In the genomic region with DNA sequence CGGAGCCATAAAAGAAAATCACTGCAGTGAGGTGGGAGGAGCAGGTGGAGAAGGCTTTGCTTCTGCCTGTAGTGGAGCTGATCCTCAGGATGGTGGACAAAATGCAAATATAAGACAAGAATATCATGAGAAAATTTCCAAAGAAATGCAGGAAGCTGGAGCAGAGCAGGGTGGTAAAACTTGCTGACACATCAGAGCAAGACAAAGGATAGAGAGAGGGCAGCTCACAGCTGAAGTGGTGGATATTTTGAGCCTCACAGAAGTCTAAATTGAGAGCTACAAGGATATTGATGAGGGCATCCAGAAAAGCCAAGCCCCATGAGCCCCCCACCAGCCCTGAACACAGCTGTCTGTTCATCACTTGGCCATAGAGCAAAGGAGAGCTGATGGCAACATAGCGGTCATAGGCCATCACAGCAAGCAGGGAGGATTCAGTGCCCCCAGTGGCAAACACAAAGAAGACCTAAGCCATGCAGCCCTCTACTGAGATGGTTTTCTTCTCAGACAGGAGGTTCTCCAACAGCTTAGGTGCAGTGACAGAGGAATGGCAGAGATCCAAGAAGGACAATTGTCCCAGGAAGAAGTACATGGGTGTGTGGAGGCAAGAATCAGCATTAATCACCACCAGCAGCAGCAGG, we compare ENCODE assay signal across 17 cellular contexts. TPM values are rescaled to one million over a fixed set of nuclear protein-coding genes. Genes with fewer than 3 reads are reported as not detected.
A peak's percentile ranks its signal among the peaks of the same experiment; 100 is the strongest.
DNase-seq lines count a peak whose midpoint lies in the region; ATAC-seq and TF ChIP-seq lines count a peak whose summit lies in the region.
"Had no signal": no experiment of that assay in that cellular context is flagged by ENCODE, and none has a peak within 500 bp of the region (broad histone marks: within the 10 kb centered on the region; RNA-seq: fewer than 3 reads in every experiment).

No MANE protein-coding gene starts in this region.

- H3K36me3 ChIP-seq in cardiac muscle cell (no peaks in the 10 kb centered on the region), heart right ventricle (no peaks in the 10 kb centered on the region), OCI-LY1 (ENCODE audit: insufficient read depth, low read length) (no peaks in the 10 kb centered on the region), osteoblast (ENCODE audit: insufficient read depth, low read length) (no peaks in the 10 kb centered on the region)
- H3K36me3 ChIP-seq: breast epithelium, spleen had no signal

- H3K27me3 ChIP-seq in cardiac muscle cell: no peaks in the 10 kb centered on the region
- H3K27me3 ChIP-seq in heart right ventricle: no peaks in the 10 kb centered on the region
- no peaks in the 10 kb centered on the region for H3K27me3 ChIP-seq in OCI-LY1 (ENCODE audit: insufficient read depth, low read length)
- peaks cover 3% of the 10 kb centered on the region for H3K27me3 ChIP-seq in osteoblast (ENCODE audit: insufficient read depth, low read length)
- H3K27me3 ChIP-seq: breast epithelium, spleen had no signal

- no peak overlapping the region for H3K27ac ChIP-seq in cardiac muscle cell
- H3K27ac ChIP-seq in heart right ventricle: no peak overlapping the region
- no peak overlapping the region for H3K27ac ChIP-seq in OCI-LY1 (ENCODE audit: low read depth, low read length, poor library complexity, severe bottlenecking)
- H3K27ac ChIP-seq in osteoblast (ENCODE audit: low read depth, low read length): no peak overlapping the region
- H3K27ac ChIP-seq: breast epithelium, RWPE1 had no signal

- H3K9ac ChIP-seq in OCI-LY1 (ENCODE audit: low read length): no peak overlapping the region

- no peaks in the 10 kb centered on the region for H3K9me3 ChIP-seq in cardiac muscle cell (ENCODE audit: low read depth)
- H3K9me3 ChIP-seq in heart right ventricle: peaks cover 0 to under 1% (median 0%) of the 10 kb centered on the region in 11 donors
- no peaks in the 10 kb centered on the region for H3K9me3 ChIP-seq in OCI-LY1 (ENCODE audit: low read length)
- no peaks in the 10 kb centered on the region for H3K9me3 ChIP-seq in osteoblast (ENCODE audit: low read depth, low read length)
- H3K9me3 ChIP-seq: breast epithelium, spleen had no signal

- no peak overlapping the region for H3K4me2 ChIP-seq in OCI-LY1 (ENCODE audit: low read length)
- H3K4me2 ChIP-seq in osteoblast (ENCODE audit: insufficient read depth, low read length): no peak overlapping the region

- TF ChIP-seq CTCF in cardiac muscle cell (IDR thresholded peaks at IDR 0.05; ENCODE audit: low read depth, low read length) (peak; percentile 4), heart right ventricle (IDR thresholded peaks at IDR 0.05) (no peak), OCI-LY1 (IDR thresholded peaks at IDR 0.05; ENCODE audit: low read length) (peak; percentile 35; the same call in 1 of the 2 replicates), osteoblast (IDR thresholded peaks at IDR 0.05; ENCODE audit: extremely low read depth, low read depth, low read length) (no peak)

- no peak for DNase-seq in cardiac muscle cell (ENCODE audit: low read depth in 1 of 2, low spot score in 1 of 2)
- DNase-seq in heart right ventricle: no peak
- peak; percentile 1 for DNase-seq in cerebellar cortex (ENCODE audit: low spot score)
- DNase-seq in osteoblast (ENCODE audit: insufficient read length, low spot score, missing footprints): no peak
- no peak for DNase-seq in DMS153 treated with DMSO at 0.1 percent for 48 hours (lab: John Stamatoyannopoulos, UW; ENCODE audit: unreplicated experiment)
- no peak for DNase-seq in middle frontal gyrus (ENCODE audit: extremely low spot score, low spot score)
- DNase-seq: activated naive CD4-positive, alpha-beta T cell; NCI-H2227 treated with DMSO at 0.1 percent for 48 hours; spleen; substantia nigra had no signal

- H3K4me1 ChIP-seq in cardiac muscle cell (ENCODE audit: low read depth): no peaks in the 10 kb centered on the region
- peaks cover 3 to 17% (median 11%) of the 10 kb centered on the region in 9 donors for H3K4me1 ChIP-seq in heart right ventricle
- H3K4me1 ChIP-seq in OCI-LY1 (ENCODE audit: insufficient read depth, low read length, severe bottlenecking): no peaks in the 10 kb centered on the region
- no peaks in the 10 kb centered on the region for H3K4me1 ChIP-seq in osteoblast (ENCODE audit: insufficient read depth, low read length)
- H3K4me1 ChIP-seq: breast epithelium had no signal

- H3F3A ChIP-seq in OCI-LY1 (ENCODE audit: insufficient read depth, low read length): no peaks in the 10 kb centered on the region

- H3K9me2 ChIP-seq in OCI-LY1 (ENCODE audit: low read depth, low read length): no peaks in the 10 kb centered on the region

- no peaks in the 10 kb centered on the region for H4K20me1 ChIP-seq in OCI-LY1 (ENCODE audit: insufficient read depth, low read length)
- no peaks in the 10 kb centered on the region for H4K20me1 ChIP-seq in osteoblast (ENCODE audit: insufficient read depth, low read length)

- H3K4me3 ChIP-seq in cardiac muscle cell (no peak overlapping the region), heart right ventricle (no peak overlapping the region), OCI-LY1 (ENCODE audit: low read depth, low read length, poor library complexity, severe bottlenecking) (no peak overlapping the region), osteoblast (ENCODE audit: insufficient read depth, low read length) (no peak overlapping the region)
- H3K4me3 ChIP-seq: breast epithelium, spleen had no signal

- intact Hi-C loops in heart right ventricle (cut with DNase I): no loop called here

- H3K79me2 ChIP-seq in OCI-LY1 (ENCODE audit: insufficient read depth, low read length): no peaks in the 10 kb centered on the region
- no peaks in the 10 kb centered on the region for H3K79me2 ChIP-seq in osteoblast (ENCODE audit: insufficient read depth, low read length)

- H2AFZ ChIP-seq in OCI-LY1 (ENCODE audit: low read length): no peak overlapping the region
- no peak overlapping the region for H2AFZ ChIP-seq in osteoblast (ENCODE audit: low read length)

- ATAC-seq in heart right ventricle (no peak), HG03108 (IDR thresholded peaks at IDR 0.05; ENCODE audit: unreplicated experiment) (no peak)

- 88 to 91% methylated on average over 2 of the region's 2 CpGs for WGBS in heart right ventricle, 2 donors

RNA-seq across cellular contexts. Expression of a gene that starts 30.0 kb away (rescaled TPM):
- total RNA-seq in cardiac muscle cell (not detected in 2 replicates), heart right ventricle (under 1 TPM in 1 of 10 donors, not detected in 9; 0.35 TPM), osteoblast (not detected in 2 replicates)
- polyA plus RNA-seq in cardiac muscle cell (not detected in 2 replicates), heart right ventricle (not detected)
- total RNA-seq: frontal cortex, mesenteric fat pad, omental fat pad had no signal
- polyA plus RNA-seq: spleen had no signal

RNA-seq across cellular contexts. Expression of a gene that starts 40.0 kb away (rescaled TPM):
- not detected in 2 replicates for total RNA-seq in cardiac muscle cell
- not detected in 2 replicates for polyA plus RNA-seq in cardiac muscle cell
- not detected for total RNA-seq in heart right ventricle
- not detected for polyA plus RNA-seq in heart right ventricle
- not detected in 2 replicates for total RNA-seq in osteoblast
- total RNA-seq: frontal cortex, mesenteric fat pad, spleen had no signal

Comparison
In these comparisons a context has a peak if more than half of its experiments do, and no peak if none do; other contexts are left out.
1. CTCF ChIP-seq: peak in cardiac muscle cell (single experiment) and OCI-LY1 (single experiment); none in heart right ventricle (0 of 9) and osteoblast (single experiment).